Comparison of ENCODE assay signal across 9 cellular contexts in genomic region chr15:81265256-81265943, GRCh38. TPM values are rescaled to one million over a fixed set of nuclear protein-coding genes. Genes with fewer than 3 reads are reported as not detected.
A peak's percentile ranks its signal among the peaks of the same experiment; 100 is the strongest.
DNase-seq lines count a peak whose midpoint lies in the region; ATAC-seq and TF ChIP-seq lines count a peak whose summit lies in the region.
"Had no signal": no experiment of that assay in that cellular context is flagged by ENCODE, and none has a peak within 500 bp of the region (broad histone marks: within the 10 kb centered on the region; RNA-seq: fewer than 3 reads in every experiment).

No MANE protein-coding gene starts in this region.

- TF ChIP-seq POLR2A in tibial nerve (IDR thresholded peaks at IDR 0.05) = no peak

- H3K4me3 ChIP-seq in fibroblast of lung (replicated peaks in 1 of 4; ENCODE audit: control extremely low read depth in 1 of 4, insufficient read depth in 1 of 4, low read depth in 3 of 4, low read length in 4 of 4) (peak overlapping the region in 1 of 4 experiments; percentile 22), tibial nerve (no peak overlapping the region)

- intact Hi-C loops in activated T-helper 2 cell treated with anti-CD3 and anti-CD28 coated beads, Interferon-gamma antibody, Interleukin-2, Interleukin-4, amounts not matched to agents 10 μg/mL and 5 μg/mL and 100 μg/mL, durations not matched to agents 14 hours and 24 hours and 36 hours (cut with micrococcal nuclease) = loop anchor here (10.0 kb wide), 1 partner anchor 571 kb away; the partner anchor contains the start of gene ABHD17C

- no peaks in the 10 kb centered on the region for H3K9me3 Mint-ChIP-seq in activated T-cell treated with anti-CD3 and anti-CD28 coated beads, Interleukin-2, amount 50 U/mL, for 72 hours
- H3K9me3 Mint-ChIP-seq in activated T-helper 2 cell treated with anti-CD3 and anti-CD28 coated beads, Interferon-gamma antibody, Interleukin-2, Interleukin-4, amounts not matched to agents 10 μg/mL and 5 μg/mL and 100 μg/mL, durations not matched to agents 14 hours and 24 hours and 36 hours = no peaks in the 10 kb centered on the region

- H3K4me3 Mint-ChIP-seq in activated T-cell treated with anti-CD3 and anti-CD28 coated beads, Interleukin-2, amount 50 U/mL, for 72 hours = peak overlapping the region; percentile 73 to 81
- H3K4me3 Mint-ChIP-seq in activated T-helper 2 cell treated with anti-CD3 and anti-CD28 coated beads, Interferon-gamma antibody, Interleukin-2, Interleukin-4, amounts not matched to agents 10 μg/mL and 5 μg/mL and 100 μg/mL, durations not matched to agents 14 hours and 24 hours and 36 hours (ENCODE audit: low read depth) = no peak overlapping the region

- 45 to 47% methylated on average over 12 of the region's 12 CpGs for WGBS in tibial nerve, 2 donors

- H2AFZ ChIP-seq in fibroblast of lung (ENCODE audit: low read length) = no peak overlapping the region

- no peaks in the 10 kb centered on the region for H3K27me3 ChIP-seq in fibroblast of lung (ENCODE audit: control insufficient read depth, insufficient read depth, low read length)
- no peaks in the 10 kb centered on the region for H3K27me3 ChIP-seq in tibial nerve

- no peaks in the 10 kb centered on the region for H3K79me2 ChIP-seq in fibroblast of lung (ENCODE audit: control insufficient read depth, insufficient read depth, low read length)

- peaks cover 41% of the 10 kb centered on the region for H3K4me1 Mint-ChIP-seq in activated T-cell treated with anti-CD3 and anti-CD28 coated beads, Interleukin-2, amount 50 U/mL, for 72 hours (ENCODE audit: low read depth)
- peaks cover 21% of the 10 kb centered on the region for H3K4me1 Mint-ChIP-seq in activated T-helper 2 cell treated with anti-CD3 and anti-CD28 coated beads, Interferon-gamma antibody, Interleukin-2, Interleukin-4, amounts not matched to agents 10 μg/mL and 5 μg/mL and 100 μg/mL, durations not matched to agents 14 hours and 24 hours and 36 hours (ENCODE audit: low read depth)

- no peaks in the 10 kb centered on the region for H3K36me3 Mint-ChIP-seq in activated T-cell treated with anti-CD3 and anti-CD28 coated beads, Interleukin-2, amount 50 U/mL, for 72 hours (ENCODE audit: insufficient read depth in 2 of 2)
- H3K36me3 Mint-ChIP-seq in activated T-helper 2 cell treated with anti-CD3 and anti-CD28 coated beads, Interferon-gamma antibody, Interleukin-2, Interleukin-4, amounts not matched to agents 10 μg/mL and 5 μg/mL and 100 μg/mL, durations not matched to agents 14 hours and 24 hours and 36 hours (ENCODE audit: low read depth) = no peaks in the 10 kb centered on the region

- no peak overlapping the region for H3K9ac ChIP-seq in fibroblast of lung (ENCODE audit: insufficient read depth, low read length)

- no peak for TF ChIP-seq EP300 in tibial nerve (IDR thresholded peaks at IDR 0.05)

- H4K20me1 ChIP-seq in fibroblast of lung (ENCODE audit: control insufficient read depth, extremely low read depth, insufficient read depth, low read length) = no peaks in the 10 kb centered on the region

- no peaks in the 10 kb centered on the region for H3K36me3 ChIP-seq in fibroblast of lung (ENCODE audit: control insufficient read depth, insufficient read depth, low read length)
- peaks cover 0 to 6% (median 0%) of the 10 kb centered on the region in 3 donors for H3K36me3 ChIP-seq in tibial nerve
- H3K36me3 ChIP-seq: neutrophil had no signal

- no peak for DNase-seq in activated T-cell treated with anti-CD3 and anti-CD28 coated beads, Interleukin-2, amount 50 U/mL, for 72 hours
- DNase-seq in activated T-cell treated with anti-CD3 and anti-CD28 coated beads for 4 hours = no peak
- DNase-seq in MV-4-11 (lab: John Stamatoyannopoulos, UW) = peak; percentile 66
- no peak for DNase-seq in fibroblast of lung (ENCODE audit: low read depth in 2 of 2)
- DNase-seq in tibial nerve (ENCODE audit: low spot score in 2 of 2) = no peak
- DNase-seq in DMS79 (lab: John Stamatoyannopoulos, UW) = no peak
- DNase-seq in stimulated activated CD4-positive, alpha-beta T cell treated with anti-CD3 and anti-CD28 coated beads, Interleukin-4, amount 100 ng/mL, for 24 hours = no peak
- no peak for DNase-seq in activated T-helper 2 cell treated with anti-CD3 and anti-CD28 coated beads, Interferon-gamma antibody, Interleukin-2, Interleukin-4, amounts not matched to agents 10 μg/mL and 5 μg/mL and 100 μg/mL, durations not matched to agents 14 hours and 24 hours and 36 hours (ENCODE audit: low spot score)

- no peak overlapping the region for H3K27ac ChIP-seq in fibroblast of lung (ENCODE audit: insufficient read depth, low read length)
- H3K27ac ChIP-seq in tibial nerve = peak overlapping the region in 3 of 4 donors; percentile 15 to 67 (median 30)
- H3K27ac ChIP-seq: neutrophil had no signal

- H3K4me2 ChIP-seq in fibroblast of lung (ENCODE audit: extremely low read depth, insufficient read depth, low read length) = peak overlapping the region; percentile 77

- H3K4me1 ChIP-seq in fibroblast of lung (ENCODE audit: control insufficient read depth, extremely low read depth, insufficient read depth, low read length) (peaks cover 4% of the 10 kb centered on the region), tibial nerve (peaks cover 0 to 23% (median 6%) of the 10 kb centered on the region in 4 donors)

- no peaks in the 10 kb centered on the region for H3K9me3 ChIP-seq in fibroblast of lung (ENCODE audit: control insufficient read depth, insufficient read depth, low read depth, low read length)
- H3K9me3 ChIP-seq in tibial nerve = no peaks in the 10 kb centered on the region
- H3K9me3 ChIP-seq: neutrophil had no signal

- TF ChIP-seq CTCF in fibroblast of lung (conservative IDR thresholded peaks at IDR 0.05 in 1 of 2, IDR thresholded peaks at IDR 0.05 in 1 of 2; ENCODE audit: low read depth in 1 of 2, low read length in 2 of 2) (no peak), tibial nerve (IDR thresholded peaks at IDR 0.05) (no peak)

- no peak overlapping the region for H3K27ac Mint-ChIP-seq in activated T-cell treated with anti-CD3 and anti-CD28 coated beads, Interleukin-2, amount 50 U/mL, for 72 hours
- H3K27ac Mint-ChIP-seq in activated T-helper 2 cell treated with anti-CD3 and anti-CD28 coated beads, Interferon-gamma antibody, Interleukin-2, Interleukin-4, amounts not matched to agents 10 μg/mL and 5 μg/mL and 100 μg/mL, durations not matched to agents 14 hours and 24 hours and 36 hours = no peak overlapping the region

- H3K27me3 Mint-ChIP-seq in activated T-cell treated with anti-CD3 and anti-CD28 coated beads, Interleukin-2, amount 50 U/mL, for 72 hours (ENCODE audit: low read depth) = no peaks in the 10 kb centered on the region
- H3K27me3 Mint-ChIP-seq in activated T-helper 2 cell treated with anti-CD3 and anti-CD28 coated beads, Interferon-gamma antibody, Interleukin-2, Interleukin-4, amounts not matched to agents 10 μg/mL and 5 μg/mL and 100 μg/mL, durations not matched to agents 14 hours and 24 hours and 36 hours (ENCODE audit: low read depth) = peaks cover 10% of the 10 kb centered on the region

- ATAC-seq in activated T-cell treated with anti-CD3 and anti-CD28 coated beads, Interleukin-2, amount 50 U/mL, for 72 hours (replicated peaks in 1 of 2) = peak in 1 of 2 donors; percentile 2

RNA-seq across cellular contexts. Expression of gene STARD5, which starts 58.5 kb away (rescaled TPM):
- total RNA-seq in activated T-cell treated with anti-CD3 and anti-CD28 coated beads, Interleukin-2, amount 50 U/mL, for 72 hours = 10 to 100 TPM in 1 of 2 donors, 1 to 10 TPM in 1; 9.0 to 10.3 TPM
- 8.2 and 14.9 TPM in 2 replicates for total RNA-seq in fibroblast of lung
- 20.1 and 21.4 TPM in 2 replicates for polyA plus RNA-seq in fibroblast of lung
- 9.5 and 11.1 TPM in 2 replicates for polyA plus RNA-seq in fibroblast of lung (2012)
- 16.5 and 32.6 TPM in 2 replicates for polyA minus RNA-seq in fibroblast of lung (ENCODE audit: low replicate concordance)
- 1 to 10 TPM; 4.9 to 7.1 (median 6.1) TPM for total RNA-seq in tibial nerve
- 3.3 and 4.5 TPM in 2 replicates for total RNA-seq in activated T-helper 2 cell treated with anti-CD3 and anti-CD28 coated beads, Interferon-gamma antibody, Interleukin-2, Interleukin-4, amounts not matched to agents 10 μg/mL and 5 μg/mL and 100 μg/mL, durations not matched to agents 14 hours and 24 hours and 36 hours
